In genomic region chr17:80961516-80961915, GRCh38 we compare ENCODE assay signal across 14 cellular contexts. TPM values are rescaled to one million over a fixed set of nuclear protein-coding genes. Genes with fewer than 3 reads are reported as not detected.
DNase-seq lines count a peak whose midpoint lies in the region; ATAC-seq and TF ChIP-seq lines count a peak whose summit lies in the region.
"Had no signal": no experiment of that assay in that cellular context is flagged by ENCODE, and none has a peak within 500 bp of the region (broad histone marks: within the 10 kb centered on the region; RNA-seq: fewer than 3 reads in every experiment).

No MANE protein-coding gene starts in this region.

- H3K36me3 ChIP-seq in BLaER1 treated with 17β-estradiol and CSF1 and Interleukin-3, amounts not matched to agents 10 nM and 100 nM: peaks cover 4 to 48% (median 20%) of the 10 kb centered on the region in 11 experiments; a peak in 19 of 22 replicates
- H3K36me3 ChIP-seq in endodermal cell (ENCODE audit: control insufficient read depth, insufficient read depth, low read length) (no peaks in the 10 kb centered on the region), sigmoid colon (peaks cover 0 to 24% (median 3%) of the 10 kb centered on the region in 4 donors)
- peaks cover 0 to 66% (median 0%) of the 10 kb centered on the region in 3 experiments for H3K36me3 ChIP-seq in naive thymus-derived CD4-positive, alpha-beta T cell (ENCODE audit: control insufficient read depth in 2 of 3, insufficient read depth in 3 of 3, low read length in 3 of 3)

- ATAC-seq in stimulated activated naive B cell treated with anti-CD40 and anti-IgM and Interleukin-4, amounts not matched to agents 10 μg/mL and 1 μg/mL and 100 μg/mL, for 72 hours (replicated peaks): no peak
- no peak for ATAC-seq in naive thymus-derived CD4-positive, alpha-beta T cell
- ATAC-seq: activated T-helper 17 cell treated with anti-CD3 and anti-CD28 coated beads, Interleukin-2, amount 50 U/mL, for 72 hours; WTC11 had no signal

- DNase-seq in NCI-H1417 (lab: John Stamatoyannopoulos, UW) (peak in 2 of 3 experiments; percentile 53 to 83), endodermal cell (no peak), sigmoid colon (peak; percentile 86), NCI-H526 (lab: John Stamatoyannopoulos, UW) (no peak)
- no peak for DNase-seq in stimulated activated naive B cell treated with anti-CD40 and anti-IgM and Interleukin-4, amounts not matched to agents 10 μg/mL and 1 μg/mL and 100 μg/mL, for 72 hours
- no peak for DNase-seq in naive thymus-derived CD4-positive, alpha-beta T cell
- DNase-seq in activated T-helper 1 cell treated with anti-CD3 and anti-CD28 coated beads, Interleukin-12 subunit alpha, Interleukin-12 subunit beta, Interleukin-2, Interleukin-4 antibody, amounts not matched to agents 30 ng/mL and 10 ng/mL and 1 ng/mL, durations not matched to agents 14 hours and 24 hours and 36 hours (ENCODE audit: low spot score): no peak
- DNase-seq: AML-193; H9; MV-4-11; stimulated activated CD4-positive, alpha-beta T cell treated with anti-CD3 and anti-CD28 coated beads, Interleukin-15, amount 100 ng/mL, for 24 hours had no signal

- H3K27ac Mint-ChIP-seq in endodermal cell: no peak overlapping the region
- H3K27ac Mint-ChIP-seq in stimulated activated naive B cell treated with anti-CD40 and anti-IgM and Interleukin-4, amounts not matched to agents 10 μg/mL and 1 μg/mL and 100 μg/mL, for 72 hours: no peak overlapping the region
- no peak overlapping the region for H3K27ac Mint-ChIP-seq in naive thymus-derived CD4-positive, alpha-beta T cell
- H3K27ac Mint-ChIP-seq in activated T-helper 1 cell treated with anti-CD3 and anti-CD28 coated beads, Interleukin-12 subunit alpha, Interleukin-12 subunit beta, Interleukin-2, Interleukin-4 antibody, amounts not matched to agents 30 ng/mL and 10 ng/mL and 1 ng/mL, durations not matched to agents 14 hours and 24 hours and 36 hours: no peak overlapping the region
- H3K27ac Mint-ChIP-seq: activated T-helper 17 cell treated with anti-CD3 and anti-CD28 coated beads, Interleukin-2, amount 50 U/mL, for 72 hours; WTC11 had no signal

- POLR2A ChIA-PET in naive thymus-derived CD4-positive, alpha-beta T cell (lab: Charles Lee): interaction anchor here (0.7 to 1.0 kb wide), 2 partner anchors 10 to 520 kb away, joined by 3 read pairs; no protein-coding TSS in a partner anchor

- H3K4me3 ChIP-seq in BLaER1 treated with 17β-estradiol and CSF1 and Interleukin-3, amounts not matched to agents 10 nM and 100 nM: no peak overlapping the region
- H3K4me3 ChIP-seq in endodermal cell (ENCODE audit: low read length) (no peak overlapping the region), sigmoid colon (no peak overlapping the region)
- H3K4me3 ChIP-seq in naive thymus-derived CD4-positive, alpha-beta T cell (ENCODE audit: low read length): no peak overlapping the region

- H3K9me3 Mint-ChIP-seq in endodermal cell: no peaks in the 10 kb centered on the region
- H3K9me3 Mint-ChIP-seq in stimulated activated naive B cell treated with anti-CD40 and anti-IgM and Interleukin-4, amounts not matched to agents 10 μg/mL and 1 μg/mL and 100 μg/mL, for 72 hours: no peaks in the 10 kb centered on the region
- no peaks in the 10 kb centered on the region for H3K9me3 Mint-ChIP-seq in naive thymus-derived CD4-positive, alpha-beta T cell
- no peaks in the 10 kb centered on the region for H3K9me3 Mint-ChIP-seq in activated T-helper 1 cell treated with anti-CD3 and anti-CD28 coated beads, Interleukin-12 subunit alpha, Interleukin-12 subunit beta, Interleukin-2, Interleukin-4 antibody, amounts not matched to agents 30 ng/mL and 10 ng/mL and 1 ng/mL, durations not matched to agents 14 hours and 24 hours and 36 hours
- H3K9me3 Mint-ChIP-seq: activated T-helper 17 cell treated with anti-CD3 and anti-CD28 coated beads, Interleukin-2, amount 50 U/mL, for 72 hours; H9; WTC11 had no signal

- peak; percentile 41 for TF ChIP-seq CTCF in endodermal cell (conservative IDR thresholded peaks at IDR 0.05)
- TF ChIP-seq CTCF in sigmoid colon (IDR thresholded peaks at IDR 0.05): peak in 3 of 4 experiments; percentile 22 to 45 (median 30)

- no peaks in the 10 kb centered on the region for H3K9me3 ChIP-seq in BLaER1 treated with 17β-estradiol and CSF1 and Interleukin-3, amounts not matched to agents 10 nM and 100 nM (replicated peaks in 1 of 11)
- H3K9me3 ChIP-seq in endodermal cell (ENCODE audit: control insufficient read depth, low read length) (no peaks in the 10 kb centered on the region), sigmoid colon (no peaks in the 10 kb centered on the region)
- no peaks in the 10 kb centered on the region for H3K9me3 ChIP-seq in naive thymus-derived CD4-positive, alpha-beta T cell (ENCODE audit: control insufficient read depth in 2 of 3, low read length in 3 of 3)

- peak overlapping the region in 2 of 11 experiments; percentile 3 to 35; a peak in 2 of 22 replicates for H3K9ac ChIP-seq in BLaER1 treated with 17β-estradiol and CSF1 and Interleukin-3, amounts not matched to agents 10 nM and 100 nM
- H3K9ac ChIP-seq in endodermal cell (ENCODE audit: extremely low read depth, low read length, poor library complexity, severe bottlenecking): no peak overlapping the region

- H3K36me3 Mint-ChIP-seq in endodermal cell (ENCODE audit: low read depth): peaks cover 12% of the 10 kb centered on the region
- H3K36me3 Mint-ChIP-seq in stimulated activated naive B cell treated with anti-CD40 and anti-IgM and Interleukin-4, amounts not matched to agents 10 μg/mL and 1 μg/mL and 100 μg/mL, for 72 hours: peaks cover 27 to 36% of the 10 kb centered on the region in 2 donors
- peaks cover 0 to 21% (median 1%) of the 10 kb centered on the region in 5 donors for H3K36me3 Mint-ChIP-seq in naive thymus-derived CD4-positive, alpha-beta T cell
- peaks cover 8% of the 10 kb centered on the region for H3K36me3 Mint-ChIP-seq in activated T-helper 1 cell treated with anti-CD3 and anti-CD28 coated beads, Interleukin-12 subunit alpha, Interleukin-12 subunit beta, Interleukin-2, Interleukin-4 antibody, amounts not matched to agents 30 ng/mL and 10 ng/mL and 1 ng/mL, durations not matched to agents 14 hours and 24 hours and 36 hours (ENCODE audit: low read depth)
- H3K36me3 Mint-ChIP-seq: WTC11 had no signal

- TF ChIP-seq POLR2A in sigmoid colon (IDR thresholded peaks at IDR 0.05): no peak

- H3K4me3 Mint-ChIP-seq in endodermal cell: no peak overlapping the region
- no peak overlapping the region for H3K4me3 Mint-ChIP-seq in stimulated activated naive B cell treated with anti-CD40 and anti-IgM and Interleukin-4, amounts not matched to agents 10 μg/mL and 1 μg/mL and 100 μg/mL, for 72 hours
- H3K4me3 Mint-ChIP-seq in naive thymus-derived CD4-positive, alpha-beta T cell: no peak overlapping the region
- H3K4me3 Mint-ChIP-seq in activated T-helper 1 cell treated with anti-CD3 and anti-CD28 coated beads, Interleukin-12 subunit alpha, Interleukin-12 subunit beta, Interleukin-2, Interleukin-4 antibody, amounts not matched to agents 30 ng/mL and 10 ng/mL and 1 ng/mL, durations not matched to agents 14 hours and 24 hours and 36 hours: no peak overlapping the region
- H3K4me3 Mint-ChIP-seq: activated T-helper 17 cell treated with anti-CD3 and anti-CD28 coated beads, Interleukin-2, amount 50 U/mL, for 72 hours; H9; WTC11 had no signal

- H3K27me3 ChIP-seq in BLaER1 treated with 17β-estradiol and CSF1 and Interleukin-3, amounts not matched to agents 10 nM and 100 nM: 0 out of 22 replicates have a peak, but pooled peaks cover 0 to 4% (median 0%) of the 10 kb centered on the region in 11 experiments
- H3K27me3 ChIP-seq in endodermal cell (ENCODE audit: control insufficient read depth, insufficient read depth, low read length, poor library complexity, severe bottlenecking) (no peaks in the 10 kb centered on the region), sigmoid colon (no peaks in the 10 kb centered on the region)
- H3K27me3 ChIP-seq in naive thymus-derived CD4-positive, alpha-beta T cell (ENCODE audit: control insufficient read depth in 2 of 2, insufficient read depth in 2 of 2, low read length in 2 of 2): no peaks in the 10 kb centered on the region

- no peak for TF ChIP-seq EP300 in sigmoid colon (IDR thresholded peaks at IDR 0.05)

- H3K4me1 Mint-ChIP-seq in endodermal cell: no peaks in the 10 kb centered on the region
- peaks cover 0 to 5% of the 10 kb centered on the region in 2 donors for H3K4me1 Mint-ChIP-seq in stimulated activated naive B cell treated with anti-CD40 and anti-IgM and Interleukin-4, amounts not matched to agents 10 μg/mL and 1 μg/mL and 100 μg/mL, for 72 hours
- no peaks in the 10 kb centered on the region for H3K4me1 Mint-ChIP-seq in naive thymus-derived CD4-positive, alpha-beta T cell
- no peaks in the 10 kb centered on the region for H3K4me1 Mint-ChIP-seq in activated T-helper 1 cell treated with anti-CD3 and anti-CD28 coated beads, Interleukin-12 subunit alpha, Interleukin-12 subunit beta, Interleukin-2, Interleukin-4 antibody, amounts not matched to agents 30 ng/mL and 10 ng/mL and 1 ng/mL, durations not matched to agents 14 hours and 24 hours and 36 hours (ENCODE audit: low read depth)
- H3K4me1 Mint-ChIP-seq: activated T-helper 17 cell treated with anti-CD3 and anti-CD28 coated beads, Interleukin-2, amount 50 U/mL, for 72 hours; WTC11 had no signal

- peak overlapping the region in 7 of 11 experiments; percentile 1 to 58 (median 35); a peak in 12 of 22 replicates for H3K4me2 ChIP-seq in BLaER1 treated with 17β-estradiol and CSF1 and Interleukin-3, amounts not matched to agents 10 nM and 100 nM

- CTCF ChIA-PET in naive thymus-derived CD4-positive, alpha-beta T cell (lab: Charles Lee): interaction anchor here (0.5 kb wide), 1 partner anchor 25 kb away, joined by 4 read pairs; no protein-coding TSS in a partner anchor

- intact Hi-C loops in sigmoid colon (cut with DNase I): loop anchor here (10.0 kb wide), 1 partner anchor 507 kb away; no protein-coding TSS in a partner anchor
- intact Hi-C loops in naive thymus-derived CD4-positive, alpha-beta T cell (cut with micrococcal nuclease): no loop called here
- intact Hi-C loops in activated T-helper 1 cell treated with anti-CD3 and anti-CD28 coated beads, Interleukin-12 subunit alpha, Interleukin-12 subunit beta, Interleukin-2, Interleukin-4 antibody, amounts not matched to agents 30 ng/mL and 10 ng/mL and 1 ng/mL, durations not matched to agents 14 hours and 24 hours and 36 hours (cut with micrococcal nuclease): no loop called here

- H4K20me1 ChIP-seq in BLaER1 treated with 17β-estradiol and CSF1 and Interleukin-3, amounts not matched to agents 10 nM and 100 nM: peaks cover 0 to 76% (median 42%) of the 10 kb centered on the region in 11 experiments; a peak in 17 of 22 replicates

- 92% methylated on average over 11 to 12 of the region's 12 CpGs for WGBS in endodermal cell (ENCODE audit: insufficient coverage in 1 of 2, insufficient read length in 1 of 2), 2 experiments
- 89 to 91% methylated on average over 12 of the region's 12 CpGs for WGBS in sigmoid colon, 2 donors

- no peaks in the 10 kb centered on the region for H3K27me3 Mint-ChIP-seq in endodermal cell (ENCODE audit: insufficient read depth)
- H3K27me3 Mint-ChIP-seq in stimulated activated naive B cell treated with anti-CD40 and anti-IgM and Interleukin-4, amounts not matched to agents 10 μg/mL and 1 μg/mL and 100 μg/mL, for 72 hours: no peaks in the 10 kb centered on the region
- H3K27me3 Mint-ChIP-seq in naive thymus-derived CD4-positive, alpha-beta T cell: no peaks in the 10 kb centered on the region
- no peaks in the 10 kb centered on the region for H3K27me3 Mint-ChIP-seq in activated T-helper 1 cell treated with anti-CD3 and anti-CD28 coated beads, Interleukin-12 subunit alpha, Interleukin-12 subunit beta, Interleukin-2, Interleukin-4 antibody, amounts not matched to agents 30 ng/mL and 10 ng/mL and 1 ng/mL, durations not matched to agents 14 hours and 24 hours and 36 hours (ENCODE audit: insufficient read depth)
- H3K27me3 Mint-ChIP-seq: activated T-helper 17 cell treated with anti-CD3 and anti-CD28 coated beads, Interleukin-2, amount 50 U/mL, for 72 hours had no signal

- H3K27ac ChIP-seq in BLaER1 treated with 17β-estradiol and CSF1 and Interleukin-3, amounts not matched to agents 10 nM and 100 nM: no peak overlapping the region
- H3K27ac ChIP-seq in endodermal cell (ENCODE audit: low read depth, low read length): no peak overlapping the region
- peak overlapping the region; percentile 91 to 93 (median 91) for H3K27ac ChIP-seq in sigmoid colon
- H3K27ac ChIP-seq in naive thymus-derived CD4-positive, alpha-beta T cell (ENCODE audit: low read depth, low read length): no peak overlapping the region

- H3K4me1 ChIP-seq in BLaER1 treated with 17β-estradiol and CSF1 and Interleukin-3, amounts not matched to agents 10 nM and 100 nM: peaks cover 2 to 51% (median 43%) of the 10 kb centered on the region in 10 experiments
- H3K4me1 ChIP-seq in endodermal cell (ENCODE audit: control insufficient read depth, insufficient read depth, low read length) (no peaks in the 10 kb centered on the region), sigmoid colon (peaks cover 0 to 46% (median 44%) of the 10 kb centered on the region in 4 donors)
- H3K4me1 ChIP-seq in naive thymus-derived CD4-positive, alpha-beta T cell (ENCODE audit: control insufficient read depth in 2 of 2, insufficient read depth in 2 of 2, low read length in 2 of 2): no peaks in the 10 kb centered on the region

RNA-seq across cellular contexts. Expression of gene CHMP6, which starts 30.1 kb away (rescaled TPM):
- total RNA-seq in endodermal cell (10 to 100 TPM; 28.4 to 32.5 TPM), sigmoid colon (10 to 100 TPM; 15.7 to 28.2 (median 22.2) TPM)
- polyA plus RNA-seq in endodermal cell (2013, experiment 1 of 2): 23.4 TPM
- polyA plus RNA-seq in endodermal cell (2013, experiment 2 of 2): 20.2 TPM
- 10 to 100 TPM; 36.3 to 40.4 (median 37.2) TPM for polyA plus RNA-seq in sigmoid colon
- 10 to 100 TPM; 26.4 to 49.9 (median 41.7) TPM for total RNA-seq in naive thymus-derived CD4-positive, alpha-beta T cell
- polyA plus RNA-seq in naive thymus-derived CD4-positive, alpha-beta T cell: 10 to 100 TPM; 49.8 to 55.4 TPM
- 36.6 and 43.5 TPM in 2 replicates for total RNA-seq in activated T-helper 1 cell treated with anti-CD3 and anti-CD28 coated beads, Interleukin-12 subunit alpha, Interleukin-12 subunit beta, Interleukin-2, Interleukin-4 antibody, amounts not matched to agents 30 ng/mL and 10 ng/mL and 1 ng/mL, durations not matched to agents 14 hours and 24 hours and 36 hours

Comparison
In these comparisons a context has a peak if more than half of its experiments do, and no peak if none do; other contexts are left out.
1. H3K27ac ChIP-seq: peak in sigmoid colon (4 of 4); none in BLaER1 treated with 17β-estradiol and CSF1 and Interleukin-3, amounts not matched to agents 10 nM and 100 nM (0 of 11), endodermal cell (single experiment) and naive thymus-derived CD4-positive, alpha-beta T cell (single experiment).
2. DNase-seq: peak in NCI-H1417 (2 of 3) and sigmoid colon (single experiment); none in endodermal cell (single experiment), stimulated activated naive B cell treated with anti-CD40 and anti-IgM and Interleukin-4, amounts not matched to agents 10 μg/mL and 1 μg/mL and 100 μg/mL, for 72 hours (single experiment), NCI-H526 (0 of 2), naive thymus-derived CD4-positive, alpha-beta T cell (0 of 9) and activated T-helper 1 cell treated with anti-CD3 and anti-CD28 coated beads, Interleukin-12 subunit alpha, Interleukin-12 subunit beta, Interleukin-2, Interleukin-4 antibody, amounts not matched to agents 30 ng/mL and 10 ng/mL and 1 ng/mL, durations not matched to agents 14 hours and 24 hours and 36 hours (single experiment).